In genomic region chr9:104980039-104980654, GRCh38 we compare ENCODE assay signal across 18 cellular contexts.
"Had no signal": no experiment of that assay in that cellular context is flagged by ENCODE, and none has a peak within 500 bp of the region (broad histone marks: within the 10 kb centered on the region; RNA-seq: fewer than 3 reads in every experiment).

No MANE protein-coding gene starts in this region.

- H3K9me3 ChIP-seq: gastrocnemius medialis, left ventricle myocardium inferior, pancreas, transverse colon had no signal

- H3K36me3 Mint-ChIP-seq: mesothelial cell of epicardium, natural killer cell, WTC11 had no signal

- H3K27ac Mint-ChIP-seq: mesothelial cell of epicardium, natural killer cell, WTC11 had no signal

- H3K27me3 ChIP-seq: brain microvascular endothelial cell, gastrocnemius medialis, pancreas, transverse colon had no signal

- H3K9me3 Mint-ChIP-seq: mesothelial cell of epicardium, natural killer cell, WTC11 had no signal

- H3K36me3 ChIP-seq: brain microvascular endothelial cell, gastrocnemius medialis, left ventricle myocardium inferior, pancreas, transverse colon had no signal

- DNase-seq: activated CD4-positive, alpha-beta T cell treated with anti-CD3 and anti-CD28 coated beads for 4 hours; activated CD8-positive, alpha-beta memory T cell treated with anti-CD3 and anti-CD28 coated beads, Interleukin-2, amount 50 U/mL, for 48 hours; anterior cingulate cortex; brain microvascular endothelial cell; central memory CD4-positive, alpha-beta T cell; effector memory CD4-positive, alpha-beta T cell; gastrocnemius medialis; hippocampal formation; left ventricle myocardium inferior; natural killer cell; pancreas; right cardiac atrium; stimulated activated CD4-positive, alpha-beta T cell treated with anti-CD3 and anti-CD28 coated beads, Interleukin-12 subunit alpha, Interleukin-12 subunit beta, amount 100 ng/mL, for 4 hours; T-helper 9 cell; transverse colon had no signal

- ATAC-seq: esophagus mucosa, gastrocnemius medialis, natural killer cell, pancreas, WTC11 had no signal

- H3K4me3 Mint-ChIP-seq: mesothelial cell of epicardium, natural killer cell, WTC11 had no signal

- H3K4me3 ChIP-seq: gastrocnemius medialis, left ventricle myocardium inferior, pancreas, transverse colon had no signal

- H3K4me1 ChIP-seq: pancreas had no signal

- H3K27ac ChIP-seq: brain microvascular endothelial cell, gastrocnemius medialis, left ventricle myocardium inferior, pancreas, transverse colon had no signal
